ENCODE assay signal across 1 cellular context in the genomic region with DNA sequence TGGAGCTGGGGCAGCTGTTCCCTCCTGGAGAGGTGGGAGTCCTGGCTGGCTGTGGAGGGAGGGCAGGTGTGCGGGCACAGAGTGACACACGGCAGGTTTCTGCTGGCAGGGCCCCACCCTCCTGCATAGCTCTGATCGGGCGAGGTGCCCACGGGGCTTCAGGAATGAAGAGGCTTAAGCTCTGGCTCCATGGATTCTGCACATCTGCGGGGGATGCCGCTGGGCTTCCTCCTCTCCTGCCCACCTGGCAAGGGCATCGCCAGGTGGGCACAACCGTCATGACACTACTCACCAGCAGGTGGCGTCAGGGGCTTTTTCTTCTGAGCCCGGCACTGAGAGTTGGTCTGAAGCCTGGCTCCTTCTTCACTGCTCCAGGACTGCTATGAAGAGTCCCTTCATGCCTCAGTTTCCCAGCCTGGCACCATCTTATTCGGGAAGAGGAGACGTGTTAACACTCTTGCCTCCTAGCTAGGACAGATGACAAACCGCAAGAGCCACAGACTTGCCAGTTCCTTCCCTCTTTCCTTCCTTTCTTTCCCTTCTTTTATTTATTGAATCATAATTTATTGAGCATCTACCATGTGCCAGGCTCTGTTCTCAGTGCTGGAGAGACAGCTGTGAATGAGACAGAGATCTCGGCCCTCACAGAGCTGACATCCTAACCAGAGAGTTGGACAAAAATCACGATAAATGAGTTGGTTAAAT.
TF ChIP-seq lines count a peak whose summit lies in the region.

No MANE protein-coding gene starts in this region.

TF ChIP-seq in IMR-90, 13 proteins besides CTCF, POLR2A, EP300 and RAD21:
- TF ChIP-seq SMC3 (IDR thresholded peaks at IDR 0.05; ENCODE audit: low read depth, low read length) (peak; percentile 57), NFE2L2 (IDR thresholded peaks at IDR 0.05; ENCODE audit: low read depth, low read length) (no peak), MXI1 (IDR thresholded peaks at IDR 0.05; ENCODE audit: borderline replicate concordance, low read depth, low read length) (no peak), MAZ (IDR thresholded peaks at IDR 0.05; ENCODE audit: borderline replicate concordance, low read depth, low read length) (no peak)
- TF ChIP-seq, protein P1, sequence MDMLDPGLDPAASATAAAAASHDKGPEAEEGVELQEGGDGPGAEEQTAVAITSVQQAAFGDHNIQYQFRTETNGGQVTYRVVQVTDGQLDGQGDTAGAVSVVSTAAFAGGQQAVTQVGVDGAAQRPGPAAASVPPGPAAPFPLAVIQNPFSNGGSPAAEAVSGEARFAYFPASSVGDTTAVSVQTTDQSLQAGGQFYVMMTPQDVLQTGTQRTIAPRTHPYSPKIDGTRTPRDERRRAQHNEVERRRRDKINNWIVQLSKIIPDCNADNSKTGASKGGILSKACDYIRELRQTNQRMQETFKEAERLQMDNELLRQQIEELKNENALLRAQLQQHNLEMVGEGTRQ (IDR thresholded peaks at IDR 0.05; ENCODE audit: low read depth, low read length), result no peak
TF ChIP-seq in IMR-90: peak in this region for 1.
